33 cellular contexts compared by ENCODE assay signal in the genomic region with DNA sequence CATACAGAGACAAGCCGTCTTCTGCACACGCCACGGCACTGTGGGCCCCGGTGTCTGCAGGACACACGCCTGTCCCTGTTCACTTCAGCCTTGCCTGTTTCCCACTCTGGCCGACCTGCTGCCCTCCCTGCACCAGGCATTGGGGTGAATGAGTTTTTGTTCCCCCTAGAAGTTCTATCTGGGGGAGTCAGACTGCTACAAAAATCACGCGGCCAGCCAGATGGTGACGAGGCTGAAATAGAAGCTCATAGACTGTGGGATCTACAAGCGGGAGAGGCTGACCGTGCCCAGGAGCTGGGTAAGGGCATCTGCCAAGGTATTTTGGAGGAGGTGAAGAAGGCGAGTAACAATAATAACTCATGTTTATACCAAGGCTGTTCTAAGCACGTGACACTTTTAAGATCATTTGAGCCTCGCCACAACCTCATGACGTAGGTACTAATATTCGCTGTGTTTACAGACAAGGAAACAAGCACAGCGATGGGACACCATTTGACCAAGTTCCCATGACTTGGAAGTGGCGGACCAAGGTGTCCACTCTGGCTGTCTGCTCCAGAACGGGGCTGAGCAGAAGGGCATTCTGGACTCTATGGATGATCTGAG. TPM values are rescaled to one million over a fixed set of nuclear protein-coding genes. Genes with fewer than 3 reads are reported as not detected.
"Had no signal": no experiment of that assay in that cellular context is flagged by ENCODE, and none has a peak within 500 bp of the region (broad histone marks: within the 10 kb centered on the region; RNA-seq: fewer than 3 reads in every experiment).

No MANE protein-coding gene starts in this region.

- H3K9me3 ChIP-seq: ascending aorta, breast epithelium, MG63, SJCRH30 had no signal

- H3K27ac Mint-ChIP-seq: activated CD4-positive, alpha-beta T cell treated with anti-CD3 and anti-CD28 coated beads, Interleukin-2, amount 10 ng/mL, durations not matched to agents 24 days and 14 days; activated CD8-positive, alpha-beta T cell treated with anti-CD3 and anti-CD28 coated beads for 36 hours; activated naive CD8-positive, alpha-beta T cell treated with anti-CD3 and anti-CD28 coated beads for 36 hours; activated T-helper 2 cell treated with anti-CD3 and anti-CD28 coated beads, Interferon-gamma antibody, Interleukin-2, Interleukin-4, amounts not matched to agents 10 μg/mL and 5 μg/mL and 100 μg/mL, durations not matched to agents 14 hours and 24 hours and 36 hours had no signal

- ATAC-seq: activated CD8-positive, alpha-beta T cell treated with anti-CD3 and anti-CD28 coated beads for 36 hours; Panc1 had no signal

- H3K36me3 Mint-ChIP-seq: activated naive CD8-positive, alpha-beta T cell treated with anti-CD3 and anti-CD28 coated beads for 36 hours had no signal

- H3K4me3 ChIP-seq: ascending aorta, breast epithelium, MG63, SJCRH30, SK-N-MC had no signal

- DNase-seq: activated CD4-positive, alpha-beta T cell treated with anti-CD3 and anti-CD28 coated beads, Interleukin-2, amount 10 ng/mL, durations not matched to agents 24 days and 14 days; activated CD4-positive, alpha-beta T cell treated with anti-CD3 and anti-CD28 coated beads, Interleukin-2, amount 50 U/mL, for 4 hours; activated CD8-positive, alpha-beta T cell treated with anti-CD3 and anti-CD28 coated beads for 36 hours; activated naive CD4-positive, alpha-beta T cell; activated naive CD4-positive, alpha-beta T cell treated with anti-CD3 and anti-CD28 coated beads, Interleukin-2, amount 50 U/mL, for 16 hours; activated naive CD8-positive, alpha-beta T cell treated with anti-CD3 and anti-CD28 coated beads for 36 hours; activated T-cell treated with anti-CD3 and anti-CD28 coated beads, Interleukin-2, amount 50 U/mL, for 1 hour; amniotic stem cell; Kasumi-1; KG1; MG63; NCI-H1048; NCI-H1105 treated with DMSO at 0.1 percent for 48 hours; NCI-H1436; NCI-H1694; NCI-H1930; NCI-H2081 treated with DMSO at 0.1 percent for 48 hours; NCI-H226; NCI-H446 treated with DMSO at 0.1 percent for 48 hours; NCI-H524; NCI-H69; SJCRH30; T1000; WERI-Rb-1 had no signal

- H3K36me3 ChIP-seq: ascending aorta, breast epithelium, MG63, SJCRH30, WERI-Rb-1 had no signal

- H3K4me1 Mint-ChIP-seq: activated CD4-positive, alpha-beta T cell treated with anti-CD3 and anti-CD28 coated beads, Interleukin-2, amount 10 ng/mL, durations not matched to agents 24 days and 14 days; activated naive CD8-positive, alpha-beta T cell treated with anti-CD3 and anti-CD28 coated beads for 36 hours had no signal

- H3K27ac ChIP-seq: ascending aorta, breast epithelium, SJCRH30, SK-N-MC, WERI-Rb-1 had no signal

- H3K9me3 Mint-ChIP-seq: activated CD4-positive, alpha-beta T cell treated with anti-CD3 and anti-CD28 coated beads, Interleukin-2, amount 10 ng/mL, durations not matched to agents 24 days and 14 days; activated CD8-positive, alpha-beta T cell treated with anti-CD3 and anti-CD28 coated beads for 36 hours; activated naive CD8-positive, alpha-beta T cell treated with anti-CD3 and anti-CD28 coated beads for 36 hours; activated T-helper 2 cell treated with anti-CD3 and anti-CD28 coated beads, Interferon-gamma antibody, Interleukin-2, Interleukin-4, amounts not matched to agents 10 μg/mL and 5 μg/mL and 100 μg/mL, durations not matched to agents 14 hours and 24 hours and 36 hours had no signal

- H3K4me1 ChIP-seq: ascending aorta, breast epithelium, SJCRH30 had no signal

- H3K4me3 Mint-ChIP-seq: activated CD4-positive, alpha-beta T cell treated with anti-CD3 and anti-CD28 coated beads, Interleukin-2, amount 10 ng/mL, durations not matched to agents 24 days and 14 days; activated CD8-positive, alpha-beta T cell treated with anti-CD3 and anti-CD28 coated beads for 36 hours; activated naive CD8-positive, alpha-beta T cell treated with anti-CD3 and anti-CD28 coated beads for 36 hours had no signal

- H3K27me3 ChIP-seq: ascending aorta, MG63 had no signal

RNA-seq across cellular contexts. Expression of a gene that starts 53.6 kb away (rescaled TPM):
- total RNA-seq: activated CD4-positive, alpha-beta T cell treated with anti-CD3 and anti-CD28 coated beads, Interleukin-2, amount 10 ng/mL, durations not matched to agents 24 days and 14 days; activated CD8-positive, alpha-beta memory T cell treated with anti-CD3 and anti-CD28 coated beads for 36 hours; activated CD8-positive, alpha-beta T cell treated with anti-CD3 and anti-CD28 coated beads for 36 hours; activated naive CD8-positive, alpha-beta T cell treated with anti-CD3 and anti-CD28 coated beads for 36 hours; activated T-helper 2 cell treated with anti-CD3 and anti-CD28 coated beads, Interferon-gamma antibody, Interleukin-2, Interleukin-4, amounts not matched to agents 10 μg/mL and 5 μg/mL and 100 μg/mL, durations not matched to agents 14 hours and 24 hours and 36 hours; ascending aorta; RPMI7951; T-helper 1 cell treated with Interleukin-12 subunit alpha and Interleukin-12 subunit beta and Interleukin-4 antibody, amounts not matched to agents 30 ng/mL and 1 ng/mL, for 36 hours; T-helper 2 cell treated with Interferon-gamma antibody and Interleukin-4, amounts not matched to agents 100 ng/mL and 5 ng/mL, for 36 hours had no signal
